In the genomic region with DNA sequence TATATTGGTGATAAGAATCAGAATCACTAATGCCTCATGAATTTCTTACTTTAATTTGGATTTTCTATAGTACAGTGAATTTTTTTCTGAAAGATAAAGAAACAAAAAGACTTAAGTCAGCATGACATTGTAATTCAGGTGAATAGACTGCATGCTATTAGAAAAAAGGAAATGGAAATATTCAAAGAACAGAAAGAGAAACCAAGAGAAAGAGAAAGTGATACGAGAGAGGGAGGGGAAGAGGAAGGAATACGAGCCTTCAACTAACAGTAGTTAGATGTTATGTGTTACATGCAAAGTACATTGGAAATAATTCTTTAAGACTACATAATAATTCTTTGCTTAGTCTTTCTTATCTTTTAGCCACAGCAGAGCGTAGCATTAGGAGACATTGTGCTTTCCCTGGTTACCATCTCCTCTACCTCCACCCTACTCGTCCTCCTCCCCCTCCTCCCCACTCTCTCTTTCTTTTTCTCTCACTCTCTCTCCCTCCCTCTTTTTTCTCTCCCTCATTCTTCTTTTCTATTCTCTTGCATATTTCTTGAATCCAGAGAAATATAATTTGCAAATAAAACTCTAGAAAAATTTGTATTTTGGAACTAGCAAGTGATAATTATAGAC, we compare ENCODE assay signal across 8 cellular contexts. TPM values are rescaled to one million over a fixed set of nuclear protein-coding genes. Genes with fewer than 3 reads are reported as not detected.
DNase-seq lines count a peak whose midpoint lies in the region; ATAC-seq and TF ChIP-seq lines count a peak whose summit lies in the region.

No MANE protein-coding gene starts in this region.

- H3K4me1 ChIP-seq in mammary epithelial cell (ENCODE audit: insufficient read depth, low read length) (no peaks in the 10 kb centered on the region), ovary (ENCODE audit: insufficient read depth) (no peaks in the 10 kb centered on the region)

- no peaks in the 10 kb centered on the region for H3K79me2 ChIP-seq in mammary epithelial cell (ENCODE audit: insufficient read depth, low read length)

- H3K4me2 ChIP-seq in mammary epithelial cell (ENCODE audit: insufficient read depth, low read depth, low read length) = peak overlapping the region; percentile 55

- TF ChIP-seq EP300 in ovary (IDR thresholded peaks at IDR 0.05) = no peak

- peaks cover 5% of the 10 kb centered on the region for H3K9me3 Mint-ChIP-seq in CD4-positive, alpha-beta T cell

- H2AFZ ChIP-seq in mammary epithelial cell (ENCODE audit: low read depth, low read length) = no peak overlapping the region

- no peak for ATAC-seq in CD4-positive, alpha-beta T cell (ENCODE audit: poor library complexity)
- ATAC-seq in GM19351 (IDR thresholded peaks at IDR 0.05; ENCODE audit: unreplicated experiment) = peak; percentile 98
- ATAC-seq in HG03196 (IDR thresholded peaks at IDR 0.05; ENCODE audit: unreplicated experiment) = peak; percentile 99

- H3K9me3 ChIP-seq in CD4-positive, alpha-beta T cell (ENCODE audit: control insufficient read depth, low read length) = peaks cover 5% of the 10 kb centered on the region
- no peaks in the 10 kb centered on the region for H3K9me3 ChIP-seq in mammary epithelial cell (replicated peaks; ENCODE audit: insufficient read depth, low read length)
- H3K9me3 ChIP-seq in ovary = no peaks in the 10 kb centered on the region

- dilution Hi-C loops in mammary epithelial cell (cut with HindIII; ENCODE audit: low sequenced_read_pairs) = no loop called here

- no peaks in the 10 kb centered on the region for H3K4me1 Mint-ChIP-seq in CD4-positive, alpha-beta T cell (ENCODE audit: low read depth)

- intact Hi-C loops in CD4-positive, alpha-beta T cell (cut with DNase I, micrococcal nuclease) = no loop called here
- intact Hi-C loops in mammary epithelial cell (cut with micrococcal nuclease) = no loop called here
- intact Hi-C loops in ovary (cut with DNase I) = no loop called here

- H4K20me1 ChIP-seq in mammary epithelial cell (ENCODE audit: insufficient read depth, low read length) = no peaks in the 10 kb centered on the region

- in situ Hi-C loops in mammary epithelial cell (cut with MboI; ENCODE audit: low sequenced_read_pairs in 2 of 2) = no loop called here

- H3K27ac Mint-ChIP-seq in CD4-positive, alpha-beta T cell = no peak overlapping the region

- H3K36me3 ChIP-seq in mammary epithelial cell (ENCODE audit: insufficient read depth, low read length) = no peaks in the 10 kb centered on the region
- no peaks in the 10 kb centered on the region for H3K36me3 ChIP-seq in ovary

- 70% methylated on average over 4 of the region's 4 CpGs for WGBS in mammary epithelial cell (ENCODE audit: low coverage, missing lambda C conversion rate)
- 55 to 60% (median 55%) methylated on average over 4 of the region's 4 CpGs for WGBS in ovary, 3 donors

- peak overlapping the region; percentile 32 for H3K4me3 Mint-ChIP-seq in CD4-positive, alpha-beta T cell

- no peak overlapping the region for H3K9ac ChIP-seq in mammary epithelial cell (ENCODE audit: insufficient read depth, low read length)

- no peak for TF ChIP-seq CTCF in CD4-positive, alpha-beta T cell (IDR thresholded peaks at IDR 0.05)
- TF ChIP-seq CTCF in mammary epithelial cell (conservative IDR thresholded peaks at IDR 0.05 in 1 of 2, IDR thresholded peaks at IDR 0.05 in 1 of 2; ENCODE audit: extremely low read depth in 1 of 2, insufficient read depth in 1 of 2, low read depth in 1 of 2, low read length in 2 of 2) (no peak), ovary (IDR thresholded peaks at IDR 0.05) (no peak)

- CTCF ChIA-PET in CD4-positive, alpha-beta T cell (lab: Charles Lee) = no interaction called here
- CTCF ChIA-PET in mammary epithelial cell (lab: Charles Lee; ENCODE audit: low non-redundant PET) = no interaction called here

- H3K27ac ChIP-seq in CD4-positive, alpha-beta T cell (ENCODE audit: low read depth, low read length) = no peak overlapping the region
- no peak overlapping the region for H3K27ac ChIP-seq in mammary epithelial cell (ENCODE audit: insufficient read depth, low read depth, low read length)
- H3K27ac ChIP-seq in ovary = no peak overlapping the region

- H3K36me3 Mint-ChIP-seq in CD4-positive, alpha-beta T cell (ENCODE audit: low read depth) = no peaks in the 10 kb centered on the region

- BruUV-seq in mammary epithelial cell (replicated peaks; lab: Mats Ljungman, UMichigan) = no TSS peak

- no peak for DNase-seq in CD4-positive, alpha-beta T cell
- no peak for DNase-seq in mammary epithelial cell
- DNase-seq in LoVo (ENCODE audit: low spot score) = no peak
- no peak for DNase-seq in ovary
- no peak for DNase-seq in middle frontal gyrus (ENCODE audit: extremely low spot score, low spot score)
- no peak for DNase-seq in NCI-H524 (lab: John Stamatoyannopoulos, UW)

- POLR2A ChIA-PET in CD4-positive, alpha-beta T cell (lab: Charles Lee) = no interaction called here

- no peak for TF ChIP-seq POLR2A in ovary (IDR thresholded peaks at IDR 0.05)

- H3K27me3 Mint-ChIP-seq in CD4-positive, alpha-beta T cell = no peaks in the 10 kb centered on the region

- H3K27me3 ChIP-seq in CD4-positive, alpha-beta T cell (ENCODE audit: control insufficient read depth, insufficient read depth, low read length) = no peaks in the 10 kb centered on the region
- H3K27me3 ChIP-seq in mammary epithelial cell (ENCODE audit: insufficient read depth, low read length) = no peaks in the 10 kb centered on the region
- no peaks in the 10 kb centered on the region for H3K27me3 ChIP-seq in ovary

- H3K4me3 ChIP-seq in mammary epithelial cell (replicated peaks in 1 of 3; ENCODE audit: insufficient read depth in 1 of 3, low read depth in 2 of 3, low read length in 3 of 3) (peak overlapping the region in 1 of 3 experiments; percentile 36), ovary (no peak overlapping the region)

RNA-seq across cellular contexts. Expression of a gene that starts 46.4 kb away (rescaled TPM):
- not detected for total RNA-seq in CD4-positive, alpha-beta T cell
- total RNA-seq in mammary epithelial cell (not detected), ovary (10 to 100 TPM in 1 of 7 donors, 1 to 10 TPM in 6; 3.0 to 22.7 (median 6.1) TPM)
- polyA plus RNA-seq in mammary epithelial cell (not detected), ovary (10 to 100 TPM; 12.2 to 17.7 TPM)
- polyA minus RNA-seq in mammary epithelial cell = not detected
